36 cellular contexts compared by ENCODE assay signal in genomic region chr6:84348801-84349200, GRCh38.
"Had no signal": no experiment of that assay in that cellular context is flagged by ENCODE, and none has a peak within 500 bp of the region (broad histone marks: within the 10 kb centered on the region; RNA-seq: fewer than 3 reads in every experiment).

No MANE protein-coding gene starts in this region.

- H3K27me3 Mint-ChIP-seq: activated B cell treated with CpG ODN at 0.5 μM for 24 hours; activated CD4-positive, alpha-beta memory T cell treated with anti-CD3 and anti-CD28 coated beads for 36 hours; activated CD4-positive, alpha-beta T cell treated with anti-CD3 and anti-CD28 coated beads, Interleukin-2, amount 10 ng/mL, durations not matched to agents 24 days and 14 days; activated CD8-positive, alpha-beta memory T cell treated with anti-CD3 and anti-CD28 coated beads, Interleukin-2, amount 10 ng/mL, durations not matched to agents 7 days and 5 days; activated naive CD8-positive, alpha-beta T cell treated with anti-CD3 and anti-CD28 coated beads for 36 hours; activated T-cell treated with anti-CD3 and anti-CD28 coated beads, Interleukin-2, amount 50 U/mL, for 24 hours; central memory CD8-positive, alpha-beta T cell; T-cell had no signal

- H3K9me3 ChIP-seq: adrenal gland, body of pancreas, breast epithelium had no signal

- H3K27ac ChIP-seq: adrenal gland, body of pancreas, brain microvascular endothelial cell, breast epithelium, cardiac muscle cell, VCaP had no signal

- H3K4me3 Mint-ChIP-seq: activated B cell treated with CpG ODN at 0.5 μM for 24 hours; activated CD4-positive, alpha-beta memory T cell treated with anti-CD3 and anti-CD28 coated beads for 36 hours; activated CD4-positive, alpha-beta T cell treated with anti-CD3 and anti-CD28 coated beads, Interleukin-2, amount 10 ng/mL, durations not matched to agents 24 days and 14 days; activated CD8-positive, alpha-beta memory T cell treated with anti-CD3 and anti-CD28 coated beads, Interleukin-2, amount 10 ng/mL, durations not matched to agents 7 days and 5 days; activated CD8-positive, alpha-beta T cell treated with anti-CD3 and anti-CD28 coated beads, Interleukin-2, amount 10 ng/mL, durations not matched to agents 7 days and 5 days; activated naive CD4-positive, alpha-beta T cell treated with anti-CD3 and anti-CD28 coated beads for 36 hours; activated naive CD8-positive, alpha-beta T cell treated with anti-CD3 and anti-CD28 coated beads for 36 hours; activated T-cell treated with anti-CD3 and anti-CD28 coated beads, Interleukin-2, amount 50 U/mL, for 24 hours; central memory CD8-positive, alpha-beta T cell; T-cell; T-helper 1 cell treated with Interleukin-12 subunit alpha and Interleukin-12 subunit beta and Interleukin-4 antibody, amounts not matched to agents 30 μg/mL and 1 μg/mL, for 36 hours; T-helper 2 cell treated with Interferon-gamma antibody and Interleukin-4, amounts not matched to agents 5 μg/mL and 100 μg/mL, for 36 hours had no signal

- H3K4me1 Mint-ChIP-seq: activated B cell treated with CpG ODN at 0.5 μM for 24 hours; activated CD4-positive, alpha-beta T cell treated with anti-CD3 and anti-CD28 coated beads, Interleukin-2, amount 10 ng/mL, durations not matched to agents 24 days and 14 days; activated CD8-positive, alpha-beta memory T cell treated with anti-CD3 and anti-CD28 coated beads, Interleukin-2, amount 10 ng/mL, durations not matched to agents 7 days and 5 days; activated naive CD8-positive, alpha-beta T cell treated with anti-CD3 and anti-CD28 coated beads for 36 hours; central memory CD8-positive, alpha-beta T cell; T-cell had no signal

- H3K9me3 Mint-ChIP-seq: activated B cell treated with CpG ODN at 0.5 μM for 24 hours; activated CD4-positive, alpha-beta memory T cell treated with anti-CD3 and anti-CD28 coated beads for 36 hours; activated CD4-positive, alpha-beta T cell treated with anti-CD3 and anti-CD28 coated beads, Interleukin-2, amount 10 ng/mL, durations not matched to agents 24 days and 14 days; activated naive CD4-positive, alpha-beta T cell treated with anti-CD3 and anti-CD28 coated beads for 36 hours; activated naive CD4-positive, alpha-beta T cell treated with anti-CD3 and anti-CD28 coated beads, Interleukin-2, amount 50 U/mL, for 72 hours; activated naive CD8-positive, alpha-beta T cell treated with anti-CD3 and anti-CD28 coated beads for 36 hours; activated T-cell treated with anti-CD3 and anti-CD28 coated beads, Interleukin-2, amount 50 U/mL, for 24 hours; T-helper 1 cell treated with Interleukin-12 subunit alpha and Interleukin-12 subunit beta and Interleukin-4 antibody, amounts not matched to agents 30 μg/mL and 1 μg/mL, for 36 hours; T-helper 2 cell treated with Interferon-gamma antibody and Interleukin-4, amounts not matched to agents 5 μg/mL and 100 μg/mL, for 36 hours had no signal

- H3K4me1 ChIP-seq: adrenal gland, body of pancreas, breast epithelium had no signal

- H3K27me3 ChIP-seq: adrenal gland, body of pancreas, brain microvascular endothelial cell, breast epithelium, cardiac muscle cell had no signal

- H3K4me3 ChIP-seq: adrenal gland, body of pancreas, breast epithelium, cardiac muscle cell had no signal

- ATAC-seq: activated CD8-positive, alpha-beta memory T cell treated with anti-CD3 and anti-CD28 coated beads, Interleukin-2, amount 10 ng/mL, durations not matched to agents 7 days and 5 days; activated CD8-positive, alpha-beta T cell treated with anti-CD3 and anti-CD28 coated beads, Interleukin-2, amount 10 ng/mL, durations not matched to agents 7 days and 5 days; activated naive CD4-positive, alpha-beta T cell treated with anti-CD3 and anti-CD28 coated beads, Interleukin-2, amount 50 U/mL, for 72 hours; body of pancreas; T-cell had no signal

- H3K27ac Mint-ChIP-seq: activated B cell treated with CpG ODN at 0.5 μM for 24 hours; activated CD4-positive, alpha-beta memory T cell treated with anti-CD3 and anti-CD28 coated beads for 36 hours; activated CD4-positive, alpha-beta T cell treated with anti-CD3 and anti-CD28 coated beads, Interleukin-2, amount 10 ng/mL, durations not matched to agents 24 days and 14 days; activated CD8-positive, alpha-beta memory T cell treated with anti-CD3 and anti-CD28 coated beads, Interleukin-2, amount 10 ng/mL, durations not matched to agents 7 days and 5 days; activated CD8-positive, alpha-beta T cell treated with anti-CD3 and anti-CD28 coated beads, Interleukin-2, amount 10 ng/mL, durations not matched to agents 7 days and 5 days; activated naive CD4-positive, alpha-beta T cell treated with anti-CD3 and anti-CD28 coated beads for 36 hours; activated naive CD4-positive, alpha-beta T cell treated with anti-CD3 and anti-CD28 coated beads, Interleukin-2, amount 50 U/mL, for 72 hours; activated naive CD8-positive, alpha-beta T cell treated with anti-CD3 and anti-CD28 coated beads for 36 hours; activated T-cell treated with anti-CD3 and anti-CD28 coated beads, Interleukin-2, amount 50 U/mL, for 24 hours; T-cell; T-helper 1 cell treated with Interleukin-12 subunit alpha and Interleukin-12 subunit beta and Interleukin-4 antibody, amounts not matched to agents 30 μg/mL and 1 μg/mL, for 36 hours; T-helper 2 cell treated with Interferon-gamma antibody and Interleukin-4, amounts not matched to agents 5 μg/mL and 100 μg/mL, for 36 hours had no signal

- H3K36me3 ChIP-seq: adrenal gland, brain microvascular endothelial cell, breast epithelium, cardiac muscle cell had no signal

- DNase-seq: activated B cell treated with CpG ODN at 0.5 μM for 24 hours; activated CD4-positive, alpha-beta memory T cell treated with anti-CD3 and anti-CD28 coated beads for 36 hours; activated CD4-positive, alpha-beta T cell treated with anti-CD3 and anti-CD28 coated beads for 4 hours; activated CD4-positive, alpha-beta T cell treated with anti-CD3 and anti-CD28 coated beads, Interleukin-2, amount 10 ng/mL, durations not matched to agents 24 days and 14 days; activated CD4-positive, alpha-beta T cell treated with anti-CD3 and anti-CD28 coated beads, Interleukin-2, amount 50 U/mL, for 1 hour; activated CD4-positive, alpha-beta T cell treated with anti-CD3 and anti-CD28 coated beads, Interleukin-2, amount 50 U/mL, for 4 hours; activated CD4-positive, CD25-positive, alpha-beta regulatory T cell treated with anti-CD3 and anti-CD28 coated beads, Interleukin-2, amount 50 U/mL, for 72 hours; activated CD8-positive, alpha-beta memory T cell treated with anti-CD3 and anti-CD28 coated beads for 24 hours; activated CD8-positive, alpha-beta memory T cell treated with anti-CD3 and anti-CD28 coated beads, Interleukin-2, amount 10 ng/mL, durations not matched to agents 7 days and 5 days; activated CD8-positive, alpha-beta memory T cell treated with anti-CD3 and anti-CD28 coated beads, Interleukin-2, amount 50 U/mL, for 48 hours; activated CD8-positive, alpha-beta T cell treated with anti-CD3 and anti-CD28 coated beads, Interleukin-2, amount 10 ng/mL, durations not matched to agents 7 days and 5 days; activated effector memory CD4-positive, alpha-beta T cell treated with anti-CD3 and anti-CD28 coated beads, Interleukin-2, amount 50 U/mL, for 16 hours; activated gamma-delta T cell treated with Interleukin-2 at 50 U/mL for 16 hours; activated naive CD4-positive, alpha-beta T cell; activated naive CD4-positive, alpha-beta T cell treated with anti-CD3 and anti-CD28 coated beads for 36 hours; activated naive CD4-positive, alpha-beta T cell treated with anti-CD3 and anti-CD28 coated beads, Interleukin-2, amount 50 U/mL, for 16 hours; activated naive CD8-positive, alpha-beta T cell treated with anti-CD3 and anti-CD28 coated beads for 36 hours; activated T-cell treated with anti-CD3 and anti-CD28 coated beads, Interleukin-2, amount 50 U/mL, for 24 hours; activated T-cell treated with anti-CD3 and anti-CD28 coated beads, Interleukin-2, amount 50 U/mL, for 48 hours; adrenal gland; amniotic stem cell; aorta; body of pancreas; brain microvascular endothelial cell; caudate nucleus; cerebellar nuclear complex; T-cell; T-helper 2 cell; T-helper 9 cell had no signal

- H3K36me3 Mint-ChIP-seq: activated CD4-positive, alpha-beta memory T cell treated with anti-CD3 and anti-CD28 coated beads for 36 hours; activated CD8-positive, alpha-beta memory T cell treated with anti-CD3 and anti-CD28 coated beads, Interleukin-2, amount 10 ng/mL, durations not matched to agents 7 days and 5 days; activated naive CD4-positive, alpha-beta T cell treated with anti-CD3 and anti-CD28 coated beads, Interleukin-2, amount 50 U/mL, for 72 hours; activated naive CD8-positive, alpha-beta T cell treated with anti-CD3 and anti-CD28 coated beads for 36 hours; T-cell had no signal
